ENCODE assay signal across 1 cellular context in genomic region chr1:81681104-81681503, GRCh38.
TF ChIP-seq lines count a peak whose summit lies in the region.

No MANE protein-coding gene starts in this region.

TF ChIP-seq in GM23338, 12 proteins besides CTCF, POLR2A, EP300 and RAD21:
- TF ChIP-seq REST (IDR thresholded peaks at IDR 0.05; ENCODE audit: unreplicated experiment), result no peak
- TF ChIP-seq POLR2AphosphoS5 (IDR thresholded peaks at IDR 0.05; ENCODE audit: low read depth), result no peak
- TF ChIP-seq EZH2 (IDR thresholded peaks at IDR 0.05; ENCODE audit: low read depth, unreplicated experiment), result no peak
- no peak for TF ChIP-seq ETS1 (IDR thresholded peaks at IDR 0.05)
- no peak for TF ChIP-seq CREB1 (CRISPR knock-in tag; IDR thresholded peaks at IDR 0.05; ENCODE audit: low read depth)
- TF ChIP-seq STAT1 (IDR thresholded peaks at IDR 0.05; ENCODE audit: unreplicated experiment), result no peak
- no peak for TF ChIP-seq ZNF331 (CRISPR knock-in tag; IDR thresholded peaks at IDR 0.05; ENCODE audit: low read depth)
- no peak for TF ChIP-seq ZNF114 (CRISPR knock-in tag; IDR thresholded peaks at IDR 0.05)
- TF ChIP-seq EZH2phosphoT487 (IDR thresholded peaks at IDR 0.05; ENCODE audit: unreplicated experiment), result no peak
- TF ChIP-seq NANOG (IDR thresholded peaks at IDR 0.05; ENCODE audit: borderline replicate concordance), result no peak
- TF ChIP-seq ZNF462 (CRISPR knock-in tag; IDR thresholded peaks at IDR 0.05), result no peak
- no peak for TF ChIP-seq JUNB (IDR thresholded peaks at IDR 0.05; ENCODE audit: unreplicated experiment)
